Comparison of ENCODE assay signal across 25 cellular contexts in genomic region chr6:99347804-99348203, GRCh38. TPM values are rescaled to one million over a fixed set of nuclear protein-coding genes. Genes with fewer than 3 reads are reported as not detected.
A peak's percentile ranks its signal among the peaks of the same experiment; 100 is the strongest.
DNase-seq lines count a peak whose midpoint lies in the region; FAIRE-seq and TF ChIP-seq lines count a peak whose summit lies in the region.
"Had no signal": no experiment of that assay in that cellular context is flagged by ENCODE, and none has a peak within 500 bp of the region (broad histone marks: within the 10 kb centered on the region; RNA-seq: fewer than 3 reads in every experiment).

No MANE protein-coding gene starts in this region.

- H3K23me2 ChIP-seq in H1 (ENCODE audit: low read depth, low read length) = peaks cover 8% of the 10 kb centered on the region

- H3K4me3 ChIP-seq in H1 (ENCODE audit: extremely low read depth in 1 of 4, insufficient read depth in 2 of 4, low read depth in 3 of 4, low read length in 4 of 4) (peak overlapping the region in 1 of 4 experiments; percentile 96; a peak in 3 of 8 replicates), muscle layer of duodenum (ENCODE audit: low read depth in 1 of 2, low read length in 2 of 2) (peak overlapping the region; percentile 53 to 85), transverse colon (peak overlapping the region in 1 of 4 donors; percentile 68), Peyer's patch (no peak overlapping the region)
- H3K4me3 ChIP-seq: lung, PC-9, upper lobe of right lung had no signal

- FAIRE-seq in H1 (lab: Jason Lieb, UNC) = no peak
- FAIRE-seq: endothelial cell of umbilical vein, keratinocyte had no signal

- H3K27ac ChIP-seq in H1 (ENCODE audit: low read depth, low read length) = no peak overlapping the region
- H3K27ac ChIP-seq in muscle layer of duodenum (ENCODE audit: low read length) = peak overlapping the region; percentile 8
- H3K27ac ChIP-seq in transverse colon = peak overlapping the region in 3 of 4 donors; percentile 78 to 87 (median 82)
- H3K27ac ChIP-seq in Peyer's patch = no peak overlapping the region
- H3K27ac ChIP-seq: HL-60, PC-9, SJCRH30, upper lobe of right lung had no signal

- POLR2A ChIA-PET in H1 (lab: Charles Lee; ENCODE audit: partially characterized antibody) = interaction anchor here (0.9 to 4.2 kb wide), 12 partner anchors 10 to 78 kb away, joined by 3 to 34 read pairs (median 4); partner anchors contain the start of genes COQ3 and PNISR
- POLR2A ChIA-PET in HEK293T (lab: Yijun Ruan, JAX) = interaction anchor here (0.8 to 4.6 kb wide), 3 partner anchors 36 to 78 kb away, joined by 4 to 41 read pairs (median 16); partner anchors contain the start of genes COQ3 and PNISR

- H2BK5ac ChIP-seq in H1 (ENCODE audit: low read depth, low read length) = no peak overlapping the region

- no peak overlapping the region for H2BK12ac ChIP-seq in H1 (ENCODE audit: low read depth, low read length)

- peak; percentile 30 for DNase-seq in NCI-H510A treated with DMSO at 0.1 percent for 48 hours (lab: John Stamatoyannopoulos, UW)
- no peak for DNase-seq in NCI-H510A (lab: John Stamatoyannopoulos, UW)
- DNase-seq in H1 (ENCODE audit: low read depth in 1 of 2, low spot score in 2 of 2) = no peak
- DNase-seq in transverse colon = no peak
- no peak for DNase-seq in NCI-H774 (lab: John Stamatoyannopoulos, UW)
- DNase-seq in Peyer's patch = no peak
- no peak for DNase-seq in HEK293T (ENCODE audit: extremely low spot score)
- DNase-seq: 8988T; activated B cell treated with CpG ODN at 0.5 μM for 24 hours; activated CD4-positive, alpha-beta T cell treated with anti-CD3 and anti-CD28 coated beads, Interleukin-2, amount 50 U/mL, for 48 hours; activated gamma-delta T cell treated with Interleukin-2 at 50 U/mL for 16 hours; naive B cell; NCI-H1417 treated with DMSO at 0.1 percent for 48 hours; NCI-H2171 treated with DMSO at 0.1 percent for 48 hours; PC-9; SJCRH30; stimulated activated CD4-positive, alpha-beta T cell treated with anti-CD3 and anti-CD28 coated beads, Interleukin-4, amount 100 ng/mL, for 1 hour; stimulated activated naive CD8-positive, alpha-beta T cell treated with anti-CD3 and anti-CD28 coated beads, Interleukin-15, amount 100 ng/mL, for 72 hours; upper lobe of right lung had no signal

- H3K79me2 ChIP-seq in H1 (ENCODE audit: control insufficient read depth in 1 of 2, insufficient read depth in 2 of 2, low read length in 2 of 2) = peaks cover 0 to 9% of the 10 kb centered on the region in 2 experiments; a peak in 1 of 4 replicates

- H2AFZ ChIP-seq in H1 (ENCODE audit: low read length) = no peak overlapping the region
- H2AFZ ChIP-seq: PC-9 had no signal

- no peaks in the 10 kb centered on the region; a peak in 1 of 7 replicates for H3K27me3 ChIP-seq in H1 (replicated peaks in 1 of 4; ENCODE audit: control insufficient read depth in 3 of 4, extremely low read depth in 1 of 4, insufficient read depth in 3 of 4, low read length in 3 of 4)
- H3K27me3 ChIP-seq in muscle layer of duodenum (ENCODE audit: low read depth, low read length) = peaks cover 15% of the 10 kb centered on the region
- peaks cover 24% of the 10 kb centered on the region for H3K27me3 ChIP-seq in transverse colon
- peaks cover 0 to 8% of the 10 kb centered on the region in 2 donors for H3K27me3 ChIP-seq in Peyer's patch

- intact Hi-C loops in transverse colon (cut with DNase I; ENCODE audit: low total_unique reads) = no loop called here

- no peak overlapping the region for H2BK15ac ChIP-seq in H1 (ENCODE audit: low read length)

- H3K56ac ChIP-seq in H1 (replicated peaks; ENCODE audit: insufficient read length, low read depth, low read length) = no peak overlapping the region

- no peak overlapping the region for H2AK5ac ChIP-seq in H1 (ENCODE audit: low read depth, low read length)

- H3K4ac ChIP-seq in H1 (replicated peaks; ENCODE audit: insufficient read length, low read depth, low read length) = no peak overlapping the region

- H3K4me1 ChIP-seq in H1 (replicated peaks in 1 of 4; ENCODE audit: control insufficient read depth in 3 of 4, insufficient read depth in 4 of 4, low read length in 3 of 4) (peaks cover 0 to 15% (median 8%) of the 10 kb centered on the region in 4 experiments; a peak in 6 of 7 replicates), muscle layer of duodenum (ENCODE audit: control insufficient read depth in 1 of 2, insufficient read depth in 2 of 2, low read length in 2 of 2) (peaks cover 3 to 17% of the 10 kb centered on the region in 2 donors), transverse colon (peaks cover 0 to 13% (median 4%) of the 10 kb centered on the region in 4 donors), Peyer's patch (peaks cover 0 to 8% (median 0%) of the 10 kb centered on the region in 4 donors)
- H3K4me1 ChIP-seq: upper lobe of right lung had no signal

- H4K8ac ChIP-seq in H1 (ENCODE audit: extremely low read depth, insufficient read depth, low read length) = no peak overlapping the region

- H3K9ac ChIP-seq in H1 (replicated peaks in 1 of 4; ENCODE audit: extremely low read depth in 1 of 4, low read depth in 3 of 4, low read length in 3 of 4) = no peak overlapping the region

- H2BK20ac ChIP-seq in H1 (ENCODE audit: low read length) = no peak overlapping the region

- CTCF ChIA-PET in H1 (lab: Charles Lee; ENCODE audit: partially characterized antibody) (interaction anchor here (0.6 to 5.2 kb wide), 12 partner anchors 10 to 399 kb away, joined by 3 to 39 read pairs (median 4); partner anchors contain the start of gene PNISR), HEK293T (lab: Yijun Ruan, JAX) (interaction anchor here (0.8 to 1.8 kb wide), 3 partner anchors 13 to 86 kb away, joined by 3 to 12 read pairs (median 5); no protein-coding TSS in a partner anchor)

- TF ChIP-seq CTCF in H1 (IDR thresholded peaks at IDR 0.05; ENCODE audit: control extremely low read depth in 1 of 3, insufficient read depth in 1 of 3, low read depth in 1 of 3, low read length in 3 of 3) (no peak), transverse colon (IDR thresholded peaks at IDR 0.05) (no peak), Peyer's patch (IDR thresholded peaks at IDR 0.05) (no peak)

- no peak overlapping the region for H3K14ac ChIP-seq in H1 (ENCODE audit: insufficient read length)

- H3K18ac ChIP-seq in H1 (ENCODE audit: extremely low read depth, low read length) = no peak overlapping the region

- H4K91ac ChIP-seq in H1 (replicated peaks; ENCODE audit: insufficient read length, low read length) = no peak overlapping the region

- no peak for TF ChIP-seq RAD21 in H1 (IDR thresholded peaks at IDR 0.05 in 1 of 2, conservative IDR thresholded peaks at IDR 0.05 in 1 of 2; ENCODE audit: low read depth in 2 of 2, low read length in 2 of 2)

- TF ChIP-seq EP300 in H1 (IDR thresholded peaks at IDR 0.05; ENCODE audit: borderline replicate concordance in 1 of 2, low read depth in 2 of 2, low read length in 2 of 2) (no peak), transverse colon (IDR thresholded peaks at IDR 0.05; ENCODE audit: low read depth) (no peak)

- H4K5ac ChIP-seq in H1 (ENCODE audit: insufficient read length, low read depth, low read length) = no peak overlapping the region

- H2BK120ac ChIP-seq in H1 (replicated peaks; ENCODE audit: low read depth, low read length) = no peak overlapping the region

- H3K9me3 ChIP-seq in H1 (ENCODE audit: insufficient read depth in 2 of 2, low read depth in 1 of 2, low read length in 1 of 2) (no peaks in the 10 kb centered on the region), muscle layer of duodenum (ENCODE audit: control insufficient read depth in 1 of 2, low read length in 2 of 2) (no peaks in the 10 kb centered on the region), transverse colon (no peaks in the 10 kb centered on the region), Peyer's patch (no peaks in the 10 kb centered on the region)
- H3K9me3 ChIP-seq: SJCRH30, upper lobe of right lung had no signal

- H3K23ac ChIP-seq in H1 (ENCODE audit: insufficient read length) = no peak overlapping the region

- no peaks in the 10 kb centered on the region; the same call in 1 of the 2 replicates for H3K79me1 ChIP-seq in H1 (ENCODE audit: low read depth, low read length)

- H3K4me2 ChIP-seq in H1 (ENCODE audit: insufficient read depth in 1 of 2, low read depth in 2 of 2, low read length in 2 of 2) = peak overlapping the region; percentile 92 to 96
- H3K4me2 ChIP-seq: PC-9 had no signal

- no peaks in the 10 kb centered on the region for H4K20me1 ChIP-seq in H1 (replicated peaks in 1 of 2; ENCODE audit: control insufficient read depth in 1 of 2, insufficient read depth in 2 of 2, low read length in 2 of 2)

- TF ChIP-seq POLR2A in H1 (IDR thresholded peaks at IDR 0.05; ENCODE audit: control extremely low read depth in 1 of 2, low read depth in 2 of 2, low read length in 2 of 2) (no peak), transverse colon (IDR thresholded peaks at IDR 0.05) (no peak), Peyer's patch (IDR thresholded peaks at IDR 0.05) (no peak)

- 74% methylated on average over 1 of the region's 1 CpG; no CpG with 5 or more reads in 1 of the 2 experiments for WGBS in H1 (ENCODE audit: extremely low coverage in 1 of 2, insufficient coverage in 1 of 2, insufficient read length in 1 of 2, insufficient replicate concordance in 2 of 2, low coverage in 1 of 2, low lambda C conversion rate in 2 of 2, missing lambda C conversion rate in 1 of 2), 2 experiments
- 50 to 60% methylated on average over 1 of the region's 1 CpG for WGBS in transverse colon (ENCODE audit: low coverage in 1 of 2), 2 donors

- H3K36me3 ChIP-seq in H1 (ENCODE audit: control insufficient read depth in 2 of 4, insufficient read depth in 4 of 4, low read length in 3 of 4) = no peaks in the 10 kb centered on the region; a peak in 1 of 8 replicates
- H3K36me3 ChIP-seq in muscle layer of duodenum (ENCODE audit: control insufficient read depth in 1 of 2, insufficient read depth in 2 of 2, low read length in 2 of 2) = no peaks in the 10 kb centered on the region
- no peaks in the 10 kb centered on the region for H3K36me3 ChIP-seq in transverse colon
- H3K36me3 ChIP-seq in Peyer's patch = no peaks in the 10 kb centered on the region
- H3K36me3 ChIP-seq: SJCRH30, upper lobe of right lung had no signal

- in situ Hi-C loops in transverse colon (cut with MboI; ENCODE audit: low pct_ligation_motif_present in 1 of 4, low pct_unique_long_range_greater_than_20kb in 1 of 4, low sequenced_read_pairs in 3 of 4) = no loop called here

RNA-seq across cellular contexts. Expression of gene FAXC, which starts 1.7 kb away (rescaled TPM):
- 25.6 and 29.8 TPM in 2 replicates for total RNA-seq in H1 (2021; fragmentation: NEBNext Ultra II Directional; extraction: Animal tissue kit (Norgen Biotek cat#: 25700))
- 13.6 and 23.2 TPM in 2 replicates for polyA plus RNA-seq in H1 (2011; rRNA removed)
- polyA plus RNA-seq in H1 (2011; cell fraction: cytosol; rRNA removed) = 17.1 TPM
- 16.1 TPM for polyA plus RNA-seq in H1 (2011; cell fraction: nucleus; rRNA removed)
- polyA plus RNA-seq in H1 (2012, experiment 1 of 2) = 16.7 to 23.7 TPM (median 19.4 TPM) in 4 replicates
- polyA plus RNA-seq in H1 (2012, experiment 2 of 2) = 11.9 TPM
- polyA plus RNA-seq in H1 (2013, experiment 1 of 2) = 13.7 TPM
- polyA plus RNA-seq in H1 (2013, experiment 2 of 2) = 15.0 TPM
- 15.7 and 18.0 TPM in 2 replicates for polyA minus RNA-seq in H1 (2011; rRNA and poly(A)+ RNA removed)
- 8.1 TPM for polyA minus RNA-seq in H1 (2011; cell fraction: cytosol; rRNA and poly(A)+ RNA removed)
- 7.8 TPM for polyA minus RNA-seq in H1 (2011; cell fraction: nucleus; rRNA and poly(A)+ RNA removed)
- 100 to 1,000 TPM in 1 of 4 donors, 1 to 10 TPM in 2, under 1 TPM in 1; 0.75 to 285 (median 7.1) TPM for total RNA-seq in transverse colon
- 1 to 10 TPM in 3 of 4 donors, under 1 TPM in 1; under 0.01 to 6.6 (median 2.1) TPM for total RNA-seq in Peyer's patch
- total RNA-seq: activated B cell treated with CpG ODN at 0.5 μM for 24 hours had no signal
- polyA plus RNA-seq: IgD-negative memory B cell had no signal

RNA-seq across cellular contexts. Expression of gene COQ3, which starts 46.2 kb away (rescaled TPM):
- total RNA-seq in H1 (2021; fragmentation: NEBNext Ultra II Directional; extraction: Animal tissue kit (Norgen Biotek cat#: 25700)) = 16.2 and 16.6 TPM in 2 replicates
- 5.4 and 8.4 TPM in 2 replicates for polyA plus RNA-seq in H1 (2011; rRNA removed)
- 12.3 TPM for polyA plus RNA-seq in H1 (2011; cell fraction: cytosol; rRNA removed)
- polyA plus RNA-seq in H1 (2011; cell fraction: nucleus; rRNA removed) = 3.4 TPM
- polyA plus RNA-seq in H1 (2012, experiment 1 of 2) = 11.6 to 13.1 TPM (median 11.9 TPM) in 4 replicates
- 5.0 TPM for polyA plus RNA-seq in H1 (2012, experiment 2 of 2)
- 15.2 TPM for polyA plus RNA-seq in H1 (2013, experiment 1 of 2)
- 16.9 TPM for polyA plus RNA-seq in H1 (2013, experiment 2 of 2)
- polyA minus RNA-seq in H1 (2011; rRNA and poly(A)+ RNA removed) = 4.9 and 6.1 TPM in 2 replicates
- 1.4 TPM for polyA minus RNA-seq in H1 (2011; cell fraction: cytosol; rRNA and poly(A)+ RNA removed)
- polyA minus RNA-seq in H1 (2011; cell fraction: nucleus; rRNA and poly(A)+ RNA removed) = 3.9 TPM
- 1 to 10 TPM in 2 of 4 donors, not detected in 2; 4.9 to 5.1 TPM for total RNA-seq in transverse colon
- 1 to 10 TPM in 2 of 4 donors, under 1 TPM in 1, not detected in 1; 0.95 to 7.2 (median 1.7) TPM for total RNA-seq in Peyer's patch

Comparison
In these comparisons a context has a peak if more than half of its experiments do, and no peak if none do; other contexts are left out.
1. H3K27ac ChIP-seq: peak in muscle layer of duodenum (single experiment) and transverse colon (3 of 4); none in H1 (single experiment) and Peyer's patch (0 of 4).
2. H3K4me3 ChIP-seq: peak in muscle layer of duodenum (2 of 2); none in Peyer's patch (0 of 4).